Comparison of ENCODE assay signal across 8 cellular contexts in genomic region chr13:60163525-60164471, GRCh38. TPM values are rescaled to one million over a fixed set of nuclear protein-coding genes. Genes with fewer than 3 reads are reported as not detected.
DNase-seq lines count a peak whose midpoint lies in the region; ATAC-seq and TF ChIP-seq lines count a peak whose summit lies in the region.

DIAPH3 (minus strand) TSS chr13:60163928; CDS start chr13:60163766, 162 bp downstream.

- WGBS in psoas muscle, 3 donors: 0 to 1% (median 0%) methylated on average over 61 to 62 of the region's 62 CpGs

- peak; percentile 87 to 96 for DNase-seq in NCI-H187 (lab: John Stamatoyannopoulos, UW)
- peak; percentile 82 to 97 (median 87) for DNase-seq in T-helper 2 cell
- peak; percentile 98 for DNase-seq in left ventricle myocardium superior
- peak; percentile 96 to 97 for DNase-seq in psoas muscle
- peak; percentile 94 for DNase-seq in uterus

- no peaks in the 10 kb centered on the region for H3K36me3 ChIP-seq in psoas muscle (ENCODE audit: insufficient read depth in 1 of 2, low read depth in 1 of 2)
- no peaks in the 10 kb centered on the region for H3K36me3 ChIP-seq in uterus

- H3K9me3 ChIP-seq in psoas muscle (no peaks in the 10 kb centered on the region), uterus (no peaks in the 10 kb centered on the region)

- H3K27me3 ChIP-seq in psoas muscle (ENCODE audit: insufficient read depth in 3 of 3, low read length in 2 of 3) (peaks cover 0 to 5% (median 0%) of the 10 kb centered on the region in 3 donors), uterus (no peaks in the 10 kb centered on the region)

- ATAC-seq in GM18498 (IDR thresholded peaks at IDR 0.05; ENCODE audit: unreplicated experiment): peak; percentile 100
- peak; percentile 99 for ATAC-seq in HG02938 (IDR thresholded peaks at IDR 0.05; ENCODE audit: unreplicated experiment)
- peak; percentile 100 for ATAC-seq in left ventricle myocardium superior
- peak; percentile 100 for ATAC-seq in psoas muscle

- peak within 1 kb of the TSS; percentile 94 for H3K27ac ChIP-seq in angular gyrus (ENCODE audit: low read depth, low read length)
- H3K27ac ChIP-seq in psoas muscle: peak within 1 kb of the TSS; percentile 72
- peak within 1 kb of the TSS; percentile 85 to 90 for H3K27ac ChIP-seq in uterus

- TF ChIP-seq POLR2A in uterus (IDR thresholded peaks at IDR 0.05): peak; percentile 64 to 71

- intact Hi-C loops in left ventricle myocardium superior (cut with micrococcal nuclease): loop anchor here (10.0 kb wide), 1 partner anchor 281 kb away; no protein-coding TSS in a partner anchor
- intact Hi-C loops in psoas muscle (cut with DNase I): loop anchor here (10.0 kb wide), 1 partner anchor 241 kb away; no protein-coding TSS in a partner anchor
- intact Hi-C loops in uterus (cut with DNase I; ENCODE audit: low total_unique reads): no loop called here

- peak within 1 kb of the TSS; percentile 73 for H3K4me3 ChIP-seq in psoas muscle
- peak within 1 kb of the TSS; percentile 58 to 65 for H3K4me3 ChIP-seq in uterus

- TF ChIP-seq CTCF in psoas muscle (IDR thresholded peaks at IDR 0.05) (no peak), uterus (IDR thresholded peaks at IDR 0.05) (peak in 1 of 4 experiments; percentile 8)

- H3K4me1 ChIP-seq in psoas muscle (peaks cover 7% of the 10 kb centered on the region), uterus (no peaks in the 10 kb centered on the region)

RNA-seq across cellular contexts. Expression of gene DIAPH3, which starts in this region (rescaled TPM):
- 0.22 TPM for total RNA-seq in left ventricle myocardium superior
- under 1 TPM in 2 of 4 donors, not detected in 2; 0.08 to 0.10 TPM for total RNA-seq in psoas muscle
- polyA plus RNA-seq in psoas muscle: under 1 TPM in 1 of 3 donors, not detected in 2; 0.03 TPM
- 10 to 100 TPM in 1 of 4 donors, not detected in 3; 11.4 TPM for total RNA-seq in uterus

Comparison
In these comparisons a context has a peak if more than half of its experiments do, and no peak if none do; other contexts are left out.
1. Peak in every context shown above with its lines: DNase-seq, ATAC-seq, H3K4me3 ChIP-seq and H3K27ac ChIP-seq.
2. Peak in DNase-seq and ATAC-seq in left ventricle myocardium superior; RNA of the gene not detected or under 1 TPM.
3. Peak in DNase-seq, ATAC-seq, H3K4me3 ChIP-seq and H3K27ac ChIP-seq in psoas muscle; RNA of the gene not detected or under 1 TPM.